22 cellular contexts compared by ENCODE assay signal in genomic region chr2:29601872-29602271, GRCh38.
"Had no signal": no experiment of that assay in that cellular context is flagged by ENCODE, and none has a peak within 500 bp of the region (broad histone marks: within the 10 kb centered on the region; RNA-seq: fewer than 3 reads in every experiment).

No MANE protein-coding gene starts in this region.

- DNase-seq: colonic mucosa; effector CD4-positive, alpha-beta T cell; gastrocnemius medialis; heart right ventricle; hypothalamus; natural killer cell; posterior cingulate gyrus; spleen; stimulated activated CD4-positive, alpha-beta T cell treated with anti-CD3 and anti-CD28 coated beads, Interleukin-15, amount 100 ng/mL, for 24 hours; stimulated activated CD4-positive, alpha-beta T cell treated with anti-CD3 and anti-CD28 coated beads, Interleukin-1b, Interleukin-23, amount 100 ng/mL, for 48 hours; stimulated activated CD4-positive, alpha-beta T cell treated with anti-CD3 and anti-CD28 coated beads, Interleukin-4, amount 100 ng/mL, for 24 hours; stimulated activated naive B cell treated with anti-CD40 and anti-IgM and Interleukin-4, amounts not matched to agents 10 μg/mL and 1 μg/mL and 100 μg/mL, for 72 hours; stimulated activated naive CD8-positive, alpha-beta T cell treated with anti-CD3 and anti-CD28 coated beads, Interleukin-15, amount 100 ng/mL, for 72 hours; transverse colon had no signal

- H3K4me3 ChIP-seq: colonic mucosa, gastrocnemius medialis, heart right ventricle, spleen, thoracic aorta, transverse colon had no signal

- H3K4me3 Mint-ChIP-seq: memory B cell; mesothelial cell of epicardium; natural killer cell; neural crest cell; stimulated activated naive B cell treated with anti-CD40 and anti-IgM and Interleukin-4, amounts not matched to agents 10 μg/mL and 1 μg/mL and 100 μg/mL, for 72 hours; stimulated activated naive CD8-positive, alpha-beta T cell treated with anti-CD3 and anti-CD28 coated beads, Interleukin-15, amount 100 ng/mL, for 72 hours had no signal

- H3K4me1 Mint-ChIP-seq: memory B cell; natural killer cell; neural crest cell; stimulated activated naive B cell treated with anti-CD40 and anti-IgM and Interleukin-4, amounts not matched to agents 10 μg/mL and 1 μg/mL and 100 μg/mL, for 72 hours; stimulated activated naive CD8-positive, alpha-beta T cell treated with anti-CD3 and anti-CD28 coated beads, Interleukin-15, amount 100 ng/mL, for 72 hours had no signal

- H3K27me3 ChIP-seq: colonic mucosa, gastrocnemius medialis, heart right ventricle, spleen, transverse colon had no signal

- H3K36me3 ChIP-seq: colonic mucosa, gastrocnemius medialis, heart right ventricle, spleen, thoracic aorta, transverse colon had no signal

- FAIRE-seq: islet of Langerhans had no signal

- H3K36me3 Mint-ChIP-seq: memory B cell; mesothelial cell of epicardium; natural killer cell; stimulated activated naive B cell treated with anti-CD40 and anti-IgM and Interleukin-4, amounts not matched to agents 10 μg/mL and 1 μg/mL and 100 μg/mL, for 72 hours had no signal

- H3K9me3 Mint-ChIP-seq: memory B cell; natural killer cell; stimulated activated naive CD8-positive, alpha-beta T cell treated with anti-CD3 and anti-CD28 coated beads, Interleukin-15, amount 100 ng/mL, for 72 hours had no signal

- ATAC-seq: esophagus mucosa; gastrocnemius medialis; heart right ventricle; left lobe of liver; natural killer cell; sciatic nerve; stimulated activated naive B cell treated with anti-CD40 and anti-IgM and Interleukin-4, amounts not matched to agents 10 μg/mL and 1 μg/mL and 100 μg/mL, for 72 hours; stimulated activated naive CD8-positive, alpha-beta T cell treated with anti-CD3 and anti-CD28 coated beads, Interleukin-15, amount 100 ng/mL, for 72 hours had no signal

- H3K27ac Mint-ChIP-seq: memory B cell; mesothelial cell of epicardium; natural killer cell; stimulated activated naive B cell treated with anti-CD40 and anti-IgM and Interleukin-4, amounts not matched to agents 10 μg/mL and 1 μg/mL and 100 μg/mL, for 72 hours; stimulated activated naive CD8-positive, alpha-beta T cell treated with anti-CD3 and anti-CD28 coated beads, Interleukin-15, amount 100 ng/mL, for 72 hours had no signal
